ENCODE assay signal across 16 cellular contexts in the genomic region with DNA sequence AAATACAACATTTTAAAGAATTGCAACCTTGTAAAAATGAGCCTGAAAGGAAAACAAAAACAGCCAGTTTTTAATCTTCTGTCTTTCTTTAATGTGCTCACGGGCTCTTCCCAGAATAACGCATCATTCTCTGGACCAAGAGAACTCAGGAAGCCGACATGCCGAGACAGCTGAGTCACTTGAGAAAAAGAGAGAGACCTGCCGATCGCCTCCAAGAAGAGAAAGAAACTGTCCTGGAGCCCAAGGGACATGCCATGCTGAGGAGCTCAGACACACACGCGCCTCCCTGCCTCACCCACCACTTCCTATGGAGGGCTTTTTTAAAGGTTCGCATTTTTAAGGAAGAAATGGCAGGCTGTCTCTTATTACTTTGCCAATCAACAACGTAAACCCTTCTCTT.
A peak's percentile ranks its signal among the peaks of the same experiment; 100 is the strongest.
DNase-seq lines count a peak whose midpoint lies in the region; ATAC-seq, FAIRE-seq and TF ChIP-seq lines count a peak whose summit lies in the region.
"Had no signal": no experiment of that assay in that cellular context is flagged by ENCODE, and none has a peak within 500 bp of the region (broad histone marks: within the 10 kb centered on the region; RNA-seq: fewer than 3 reads in every experiment).

No MANE protein-coding gene starts in this region.

- peak overlapping the region; percentile 82; the same call in 1 of the 3 replicates for H2BK15ac ChIP-seq in IMR-90 (ENCODE audit: low read depth, low read length)

- H3K4me3 ChIP-seq in IMR-90 (ENCODE audit: insufficient read depth, low read depth, low read length), result no peak overlapping the region
- H3K4me3 ChIP-seq in small intestine (ENCODE audit: low read depth in 1 of 2, low read length in 2 of 2), result no peak overlapping the region
- H3K4me3 ChIP-seq in prostate gland, result no peak overlapping the region
- H3K4me3 ChIP-seq: colonic mucosa, esophagus muscularis mucosa, uterus had no signal

- H4K5ac ChIP-seq in IMR-90 (ENCODE audit: low read depth, low read length), result peak overlapping the region; percentile 76; the same call in 1 of the 2 replicates

- dilution Hi-C loops in IMR-90 (cut with HindIII; ENCODE audit: low sequenced_read_pairs, unreplicated experiment), result no loop called here

- no peak for FAIRE-seq in small intestine (lab: Jason Lieb, UNC)

- intact Hi-C loops in IMR-90 (cut with micrococcal nuclease), result no loop called here
- intact Hi-C loops in prostate gland (cut with DNase I), result no loop called here

- POLR2A ChIA-PET in IMR-90 (lab: Charles Lee; ENCODE audit: unreplicated experiment), result no interaction called here

- TF ChIP-seq CTCF in IMR-90 (conservative IDR thresholded peaks at IDR 0.05; ENCODE audit: low read depth, low read length) (no peak), prostate gland (IDR thresholded peaks at IDR 0.05) (no peak)

- H2AK9ac ChIP-seq in IMR-90 (replicated peaks; ENCODE audit: low read depth, low read length, poor library complexity), result no peak overlapping the region

- H3K9me1 ChIP-seq in IMR-90 (ENCODE audit: insufficient read depth, low read length), result no peaks in the 10 kb centered on the region; the same call in 1 of the 2 replicates

- H3K27me3 ChIP-seq in IMR-90 (ENCODE audit: control insufficient read depth, insufficient read depth, low read length), result no peaks in the 10 kb centered on the region
- no peaks in the 10 kb centered on the region for H3K27me3 ChIP-seq in small intestine (ENCODE audit: control insufficient read depth in 2 of 2, insufficient read depth in 2 of 2, low read length in 2 of 2)
- H3K27me3 ChIP-seq in prostate gland (replicated peaks; ENCODE audit: insufficient read depth), result no peaks in the 10 kb centered on the region
- H3K27me3 ChIP-seq: colonic mucosa, neutrophil, uterus had no signal

- 100% methylated on average over 1 of the region's 10 CpGs; no CpG with 5 or more reads in 1 of the 2 experiments for WGBS in IMR-90 (ENCODE audit: extremely low coverage in 2 of 2, insufficient read length in 1 of 2), 2 experiments
- 77 to 92% (median 90%) methylated on average over 10 of the region's 10 CpGs for WGBS in small intestine, 3 donors
- 74% methylated on average over 10 of the region's 10 CpGs for WGBS in prostate gland

- H4K91ac ChIP-seq in IMR-90 (ENCODE audit: insufficient read depth, low read depth, low read length), result peak overlapping the region; percentile 55; the same call in 1 of the 2 replicates

- H4K8ac ChIP-seq in IMR-90 (ENCODE audit: low read depth in 2 of 2, low read length in 2 of 2), result peak overlapping the region in 1 of 2 experiments; percentile 70; a peak in 2 of 4 replicates

- no peaks in the 10 kb centered on the region for H4K20me1 ChIP-seq in IMR-90 (ENCODE audit: insufficient read depth, low read length)

- ATAC-seq in IMR-90 (ENCODE audit: low read depth), result 0 out of 2 replicates have a peak, but pooled peaks have one; percentile 35
- ATAC-seq: HCT116 had no signal

- H2BK20ac ChIP-seq in IMR-90 (ENCODE audit: low read depth, low read length), result peak overlapping the region; percentile 95; the same call in 1 of the 2 replicates

- DNase-seq in ACHN (peak; percentile 16), IMR-90 (peak; percentile 61), astrocyte of the hippocampus (ENCODE audit: low read depth, low spot score) (peak; percentile 67), iris pigment epithelial cell (ENCODE audit: low read depth) (peak; percentile 71), small intestine (no peak), prostate gland (ENCODE audit: low spot score) (no peak), NCI-H1105 (lab: John Stamatoyannopoulos, UW) (no peak), NCI-H526 (lab: John Stamatoyannopoulos, UW) (no peak)
- DNase-seq: colonic mucosa; NCI-H187 treated with DMSO at 0.1 percent for 48 hours; NCI-H524 treated with DMSO at 0.1 percent for 48 hours; stimulated activated naive CD4-positive, alpha-beta T cell treated with Interleukin-2 at 50 U/mL for 16 hours; uterus had no signal

- no peaks in the 10 kb centered on the region for H3K36me3 ChIP-seq in IMR-90 (ENCODE audit: control insufficient read depth, insufficient read depth, low read length)
- H3K36me3 ChIP-seq in small intestine (ENCODE audit: control insufficient read depth in 2 of 2, insufficient read depth in 2 of 2, low read length in 2 of 2), result no peaks in the 10 kb centered on the region
- no peaks in the 10 kb centered on the region for H3K36me3 ChIP-seq in prostate gland
- H3K36me3 ChIP-seq: colonic mucosa, esophagus muscularis mucosa, neutrophil, uterus had no signal

- peak overlapping the region; percentile 47 for H2AK5ac ChIP-seq in IMR-90 (ENCODE audit: low read depth, low read length)

- H3K4ac ChIP-seq in IMR-90 (ENCODE audit: low read depth, low read length), result peak overlapping the region; percentile 63

- TF ChIP-seq POLR2A in IMR-90 (IDR thresholded peaks at IDR 0.05; ENCODE audit: low read depth, low read length) (no peak), prostate gland (IDR thresholded peaks at IDR 0.05) (no peak)

- in situ Hi-C loops in ACHN (cut with HindIII; ENCODE audit: low pct_ligation_motif_present, low pct_unique_long_range_greater_than_20kb, low sequenced_read_pairs), result no loop called here
- in situ Hi-C loops in IMR-90 (cut with MboI; ENCODE audit: low sequenced_read_pairs), result no loop called here

- H3K4me1 ChIP-seq in IMR-90 (ENCODE audit: control insufficient read depth, insufficient read depth, low read length) (peaks cover 8% of the 10 kb centered on the region), small intestine (ENCODE audit: control insufficient read depth in 2 of 2, insufficient read depth in 1 of 2, low read depth in 1 of 2, low read length in 1 of 2) (no peaks in the 10 kb centered on the region), prostate gland (replicated peaks) (no peaks in the 10 kb centered on the region)
- H3K4me1 ChIP-seq: colonic mucosa, uterus had no signal

- H3K23ac ChIP-seq in IMR-90 (ENCODE audit: low read depth, low read length), result peak overlapping the region; percentile 62; the same call in 1 of the 2 replicates

- peak overlapping the region; percentile 77; the same call in 1 of the 2 replicates for H3K18ac ChIP-seq in IMR-90 (ENCODE audit: low read depth, low read length)

- no peaks in the 10 kb centered on the region for H3K79me1 ChIP-seq in IMR-90 (ENCODE audit: low read depth in 1 of 2, low read length in 2 of 2)

- CTCF ChIA-PET in IMR-90 (lab: Yijun Ruan, JAX), result interaction anchor here (0.6 kb wide), 1 partner anchor 556 kb away, joined by 3 read pairs; no protein-coding TSS in a partner anchor

- peak overlapping the region; percentile 94 for H2BK120ac ChIP-seq in IMR-90 (ENCODE audit: low read depth, low read length)

- TF ChIP-seq RAD21 in IMR-90 (IDR thresholded peaks at IDR 0.05; ENCODE audit: low read length), result no peak

- H2AFZ ChIP-seq in IMR-90 (replicated peaks; ENCODE audit: low read length, poor library complexity), result peak overlapping the region; percentile 78

- no peak overlapping the region; the same call in 1 of the 2 replicates for H3K14ac ChIP-seq in IMR-90 (replicated peaks; ENCODE audit: low read depth, low read length)

- peak overlapping the region; percentile 92 for H2BK5ac ChIP-seq in IMR-90 (ENCODE audit: low read depth, low read length, poor library complexity, severe bottlenecking)

- H3K9ac ChIP-seq in IMR-90 (ENCODE audit: low read depth, low read length), result no peak overlapping the region

- H3K9me3 ChIP-seq in IMR-90 (ENCODE audit: control insufficient read depth, insufficient read depth, low read length), result no peaks in the 10 kb centered on the region
- no peaks in the 10 kb centered on the region for H3K9me3 ChIP-seq in small intestine (ENCODE audit: control insufficient read depth, low read depth)
- no peaks in the 10 kb centered on the region for H3K9me3 ChIP-seq in prostate gland
- H3K9me3 ChIP-seq: colonic mucosa, esophagus muscularis mucosa, neutrophil, uterus had no signal

- no TSS peak for BruUV-seq in IMR-90 (replicated peaks; lab: Mats Ljungman, UMichigan)

- no peak overlapping the region for H3K56ac ChIP-seq in IMR-90 (ENCODE audit: extremely low read depth, insufficient read depth, low read length)

- H3K27ac ChIP-seq in IMR-90 (ENCODE audit: insufficient read depth, low read length) (no peak overlapping the region), small intestine (ENCODE audit: low read depth in 1 of 2, low read length in 1 of 2) (no peak overlapping the region), prostate gland (no peak overlapping the region)
- H3K27ac ChIP-seq: colonic mucosa, esophagus muscularis mucosa, neutrophil had no signal

- 0 out of 2 replicates have a peak overlapping the region, but pooled peaks have one; percentile 23 for H3K4me2 ChIP-seq in IMR-90 (ENCODE audit: low read depth, low read length)

TF ChIP-seq in IMR-90, 13 proteins besides CTCF, POLR2A, EP300 and RAD21 (continues in another document):
- no peak for TF ChIP-seq MAZ (IDR thresholded peaks at IDR 0.05; ENCODE audit: borderline replicate concordance, low read depth, low read length)
- TF ChIP-seq, protein P1, sequence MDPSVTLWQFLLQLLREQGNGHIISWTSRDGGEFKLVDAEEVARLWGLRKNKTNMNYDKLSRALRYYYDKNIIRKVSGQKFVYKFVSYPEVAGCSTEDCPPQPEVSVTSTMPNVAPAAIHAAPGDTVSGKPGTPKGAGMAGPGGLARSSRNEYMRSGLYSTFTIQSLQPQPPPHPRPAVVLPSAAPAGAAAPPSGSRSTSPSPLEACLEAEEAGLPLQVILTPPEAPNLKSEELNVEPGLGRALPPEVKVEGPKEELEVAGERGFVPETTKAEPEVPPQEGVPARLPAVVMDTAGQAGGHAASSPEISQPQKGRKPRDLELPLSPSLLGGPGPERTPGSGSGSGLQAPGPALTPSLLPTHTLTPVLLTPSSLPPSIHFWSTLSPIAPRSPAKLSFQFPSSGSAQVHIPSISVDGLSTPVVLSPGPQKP (IDR thresholded peaks at IDR 0.05; ENCODE audit: borderline replicate concordance, low read depth, low read length), result no peak
- no peak for TF ChIP-seq RCOR1 (IDR thresholded peaks at IDR 0.05; ENCODE audit: insufficient replicate concordance, low read length)
- no peak for TF ChIP-seq MXI1 (IDR thresholded peaks at IDR 0.05; ENCODE audit: borderline replicate concordance, low read depth, low read length)
- no peak for TF ChIP-seq NFE2L2 (IDR thresholded peaks at IDR 0.05; ENCODE audit: low read depth, low read length)
- TF ChIP-seq CHD1 (IDR thresholded peaks at IDR 0.05; ENCODE audit: low read depth, low read length), result no peak
- TF ChIP-seq CEBPB (IDR thresholded peaks at IDR 0.05; ENCODE audit: low read depth, low read length), result no peak
- no peak for TF ChIP-seq BHLHE40 (IDR thresholded peaks at IDR 0.05; ENCODE audit: low read depth, low read length)
- TF ChIP-seq, protein P2, sequence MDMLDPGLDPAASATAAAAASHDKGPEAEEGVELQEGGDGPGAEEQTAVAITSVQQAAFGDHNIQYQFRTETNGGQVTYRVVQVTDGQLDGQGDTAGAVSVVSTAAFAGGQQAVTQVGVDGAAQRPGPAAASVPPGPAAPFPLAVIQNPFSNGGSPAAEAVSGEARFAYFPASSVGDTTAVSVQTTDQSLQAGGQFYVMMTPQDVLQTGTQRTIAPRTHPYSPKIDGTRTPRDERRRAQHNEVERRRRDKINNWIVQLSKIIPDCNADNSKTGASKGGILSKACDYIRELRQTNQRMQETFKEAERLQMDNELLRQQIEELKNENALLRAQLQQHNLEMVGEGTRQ (IDR thresholded peaks at IDR 0.05; ENCODE audit: low read depth, low read length), result no peak
- no peak for TF ChIP-seq SMC3 (IDR thresholded peaks at IDR 0.05; ENCODE audit: low read depth, low read length)

Comparison
In these comparisons a context has a peak if more than half of its experiments do, and no peak if none do; other contexts are left out.
1. DNase-seq: peak in ACHN (single experiment), IMR-90 (single experiment), astrocyte of the hippocampus (single experiment) and iris pigment epithelial cell (single experiment); none in small intestine (single experiment), prostate gland (single experiment), NCI-H1105 (single experiment) and NCI-H526 (0 of 2).